Comparison of ENCODE assay signal across 8 cellular contexts in the genomic region with DNA sequence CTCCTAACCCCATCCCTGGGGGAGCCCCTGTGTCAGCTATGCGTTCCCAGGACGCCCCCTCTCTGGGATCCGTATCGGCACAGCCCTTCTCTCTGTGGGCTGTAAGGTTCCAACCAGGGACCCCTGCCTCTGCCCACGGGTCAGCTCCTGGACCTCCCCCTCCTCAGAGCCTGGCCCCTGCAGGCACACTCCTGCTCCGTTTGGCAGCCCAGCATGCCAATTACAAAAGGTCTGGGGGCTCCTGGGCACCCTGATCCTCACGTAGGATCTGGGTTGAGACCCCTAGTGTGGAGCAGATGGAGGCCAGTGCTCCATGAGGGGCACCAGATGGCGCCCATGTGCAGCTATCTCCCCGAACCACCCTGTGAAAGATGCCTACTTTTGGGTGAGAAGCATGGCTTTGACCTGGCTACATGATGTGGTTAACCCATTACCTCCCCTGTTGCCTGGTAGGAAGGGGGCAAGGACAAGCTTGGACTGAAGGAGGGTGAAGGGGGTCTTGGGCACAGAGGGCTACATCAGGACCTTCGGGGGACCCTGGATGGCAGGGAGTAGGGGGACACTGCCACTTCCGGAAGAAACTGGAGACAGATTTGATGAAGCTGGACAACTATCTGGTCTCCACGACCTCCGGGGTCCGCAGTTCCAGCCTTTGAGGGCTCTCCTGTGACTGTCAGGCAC. TPM values are rescaled to one million over a fixed set of nuclear protein-coding genes. Genes with fewer than 3 reads are reported as not detected.
DNase-seq lines count a peak whose midpoint lies in the region; ATAC-seq and TF ChIP-seq lines count a peak whose summit lies in the region.

No MANE protein-coding gene starts in this region.

- H3K36me3 ChIP-seq in Panc1 (ENCODE audit: control insufficient read depth, insufficient read depth, low read length) (no peaks in the 10 kb centered on the region), neutrophil (peaks cover 19% of the 10 kb centered on the region)

- CTCF ChIA-PET in Panc1 (lab: Charles Lee) = interaction anchor here (0.5 to 2.8 kb wide), 21 partner anchors 11 to 541 kb away, joined by 3 to 18 read pairs (median 4); no protein-coding TSS in a partner anchor

- no peaks in the 10 kb centered on the region for H3K9me3 ChIP-seq in Panc1 (ENCODE audit: control insufficient read depth, insufficient read depth, low read depth, low read length)
- H3K9me3 ChIP-seq in neutrophil = no peaks in the 10 kb centered on the region

- H3K27ac ChIP-seq in Panc1 (ENCODE audit: low read length) = peak overlapping the region; percentile 77
- no peak overlapping the region for H3K27ac ChIP-seq in neutrophil

- H3K27me3 ChIP-seq in Panc1 (ENCODE audit: control insufficient read depth, insufficient read depth, low read length) = no peaks in the 10 kb centered on the region
- H3K27me3 ChIP-seq in neutrophil = peaks cover 12% of the 10 kb centered on the region

- H3K27ac Mint-ChIP-seq in activated naive CD8-positive, alpha-beta T cell = no peak overlapping the region
- no peak overlapping the region for H3K27ac Mint-ChIP-seq in activated naive CD8-positive, alpha-beta T cell treated with anti-CD3 and anti-CD28 coated beads, Interleukin-2, amount 50 U/mL, for 24 hours
- peak overlapping the region; percentile 89 for H3K27ac Mint-ChIP-seq in dendritic cell treated with granulocyte-macrophage colony-stimulating factor and Interleukin-4, amounts not matched to agents 40 ng/mL and 50 ng/mL, for 4 days

- no TSS peak for BruUV-seq in Panc1 (replicated peaks; lab: Mats Ljungman, UMichigan)

- DNase-seq in activated naive CD8-positive, alpha-beta T cell treated with anti-CD3 and anti-CD28 coated beads, Interleukin-2, amount 50 U/mL, for 24 hours = no peak
- DNase-seq in Panc1 (ENCODE audit: low read depth, low spot score) = no peak
- no peak for DNase-seq in NCI-H510A treated with DMSO at 0.1 percent for 48 hours (lab: John Stamatoyannopoulos, UW)
- DNase-seq in C1 segment of cervical spinal cord (lab: John Stamatoyannopoulos, UW) = no peak

- H3K36me3 Mint-ChIP-seq in activated naive CD8-positive, alpha-beta T cell = no peaks in the 10 kb centered on the region
- H3K36me3 Mint-ChIP-seq in activated naive CD8-positive, alpha-beta T cell treated with anti-CD3 and anti-CD28 coated beads, Interleukin-2, amount 50 U/mL, for 24 hours (ENCODE audit: low read depth) = peaks cover 12% of the 10 kb centered on the region
- peaks cover 29% of the 10 kb centered on the region for H3K36me3 Mint-ChIP-seq in dendritic cell treated with granulocyte-macrophage colony-stimulating factor and Interleukin-4, amounts not matched to agents 40 ng/mL and 50 ng/mL, for 4 days (ENCODE audit: low read depth)

- in situ Hi-C loops in Panc1 (cut with HindIII; ENCODE audit: low pct_unique_long_range_greater_than_20kb, low sequenced_read_pairs) = no loop called here

- H3K4me1 ChIP-seq in Panc1 (ENCODE audit: control insufficient read depth, insufficient read depth, low read length) (peaks cover 17% of the 10 kb centered on the region; the same call in 1 of the 2 replicates), neutrophil (ENCODE audit: control insufficient read depth in 1 of 2, insufficient read depth in 1 of 2, low read depth in 1 of 2, low read length in 1 of 2) (peaks cover 27 to 43% of the 10 kb centered on the region in 2 experiments)

- H3K4me3 Mint-ChIP-seq in activated naive CD8-positive, alpha-beta T cell = peak overlapping the region; percentile 58
- H3K4me3 Mint-ChIP-seq in activated naive CD8-positive, alpha-beta T cell treated with anti-CD3 and anti-CD28 coated beads, Interleukin-2, amount 50 U/mL, for 24 hours = no peak overlapping the region
- peak overlapping the region; percentile 76 for H3K4me3 Mint-ChIP-seq in dendritic cell treated with granulocyte-macrophage colony-stimulating factor and Interleukin-4, amounts not matched to agents 40 ng/mL and 50 ng/mL, for 4 days

- peaks cover 11% of the 10 kb centered on the region for H3K4me1 Mint-ChIP-seq in activated naive CD8-positive, alpha-beta T cell (ENCODE audit: low read depth)
- peaks cover 18% of the 10 kb centered on the region for H3K4me1 Mint-ChIP-seq in activated naive CD8-positive, alpha-beta T cell treated with anti-CD3 and anti-CD28 coated beads, Interleukin-2, amount 50 U/mL, for 24 hours
- H3K4me1 Mint-ChIP-seq in dendritic cell treated with granulocyte-macrophage colony-stimulating factor and Interleukin-4, amounts not matched to agents 40 ng/mL and 50 ng/mL, for 4 days (ENCODE audit: low read depth) = peaks cover 35% of the 10 kb centered on the region

- H3K27me3 Mint-ChIP-seq in activated naive CD8-positive, alpha-beta T cell = no peaks in the 10 kb centered on the region
- H3K27me3 Mint-ChIP-seq in activated naive CD8-positive, alpha-beta T cell treated with anti-CD3 and anti-CD28 coated beads, Interleukin-2, amount 50 U/mL, for 24 hours = no peaks in the 10 kb centered on the region
- H3K27me3 Mint-ChIP-seq in dendritic cell treated with granulocyte-macrophage colony-stimulating factor and Interleukin-4, amounts not matched to agents 40 ng/mL and 50 ng/mL, for 4 days = peaks cover 2% of the 10 kb centered on the region

- TF ChIP-seq CTCF in Panc1 (IDR thresholded peaks at IDR 0.05) (peak; percentile 62), neutrophil (IDR thresholded peaks at IDR 0.05) (no peak)

- POLR2A ChIA-PET in Panc1 (lab: Charles Lee) = interaction anchor here (0.7 kb wide), 1 partner anchor 99 kb away, joined by 3 read pairs; no protein-coding TSS in a partner anchor

- no peaks in the 10 kb centered on the region for H3K9me3 Mint-ChIP-seq in activated naive CD8-positive, alpha-beta T cell (ENCODE audit: low read depth)
- H3K9me3 Mint-ChIP-seq in activated naive CD8-positive, alpha-beta T cell treated with anti-CD3 and anti-CD28 coated beads, Interleukin-2, amount 50 U/mL, for 24 hours = no peaks in the 10 kb centered on the region
- no peaks in the 10 kb centered on the region for H3K9me3 Mint-ChIP-seq in dendritic cell treated with granulocyte-macrophage colony-stimulating factor and Interleukin-4, amounts not matched to agents 40 ng/mL and 50 ng/mL, for 4 days

- H3K4me3 ChIP-seq in Panc1 (ENCODE audit: low read depth in 2 of 2, low read length in 2 of 2) (no peak overlapping the region; a peak in 1 of 4 replicates), neutrophil (ENCODE audit: low read depth in 1 of 2, low read length in 1 of 2) (peak overlapping the region; percentile 54 to 55)

- no peak for ATAC-seq in activated naive CD8-positive, alpha-beta T cell treated with anti-CD3 and anti-CD28 coated beads, Interleukin-2, amount 50 U/mL, for 24 hours
- ATAC-seq in Panc1 = peak; percentile 18; the same call in 1 of the 2 replicates
- ATAC-seq in HG02798 (IDR thresholded peaks at IDR 0.05; ENCODE audit: poor library complexity, unreplicated experiment) = no peak

- intact Hi-C loops in Panc1 (cut with micrococcal nuclease; ENCODE audit: unreplicated experiment) = loop anchor here (5.0 kb wide), 1 partner anchor 230 kb away; no protein-coding TSS in a partner anchor
- intact Hi-C loops in dendritic cell treated with granulocyte-macrophage colony-stimulating factor and Interleukin-4, amounts not matched to agents 40 ng/mL and 50 ng/mL, for 4 days (cut with micrococcal nuclease) = loop anchor here (5.0 kb wide), 1 partner anchor 100 kb away; no protein-coding TSS in a partner anchor

RNA-seq across cellular contexts. Expression of a gene that starts 9.0 kb away (rescaled TPM):
- 0.21 TPM for total RNA-seq in Panc1 (2021; ENCODE audit: unreplicated experiment)
- 0.94 TPM for polyA plus RNA-seq in Panc1 (2012; ENCODE audit: insufficient read length)

RNA-seq across cellular contexts. Expression of a gene that starts 43.5 kb away (rescaled TPM):
- 199 TPM for total RNA-seq in Panc1 (2021; ENCODE audit: unreplicated experiment)
- 415 TPM for polyA plus RNA-seq in Panc1 (2012; ENCODE audit: insufficient read length)

Comparison
In these comparisons a context has a peak if more than half of its experiments do, and no peak if none do; other contexts are left out.
1. H3K4me3 ChIP-seq: peak in neutrophil (2 of 2); none in Panc1 (0 of 2).